ENCODE assay signal across 18 cellular contexts in genomic region chr1:199079994-199080393, GRCh38.
DNase-seq lines count a peak whose midpoint lies in the region; ATAC-seq, FAIRE-seq and TF ChIP-seq lines count a peak whose summit lies in the region.
"Had no signal": no experiment of that assay in that cellular context is flagged by ENCODE, and none has a peak within 500 bp of the region (broad histone marks: within the 10 kb centered on the region; RNA-seq: fewer than 3 reads in every experiment).

No MANE protein-coding gene starts in this region.

- no peaks in the 10 kb centered on the region for H3K27me3 Mint-ChIP-seq in WTC11 (ENCODE audit: low read depth)
- H3K27me3 Mint-ChIP-seq: CD4-positive, alpha-beta T cell had no signal

- H3K4me2 ChIP-seq in HepG2 (ENCODE audit: low read depth, low read length) (no peak overlapping the region), K562 (ENCODE audit: insufficient read depth, low read length) (no peak overlapping the region)
- H3K4me2 ChIP-seq: BLaER1 treated with 17β-estradiol and CSF1 and Interleukin-3, amounts not matched to agents 10 nM and 100 nM had no signal

- H3K27ac ChIP-seq in HepG2 (ENCODE audit: extremely low read length, insufficient read depth, low read length) (no peak overlapping the region), right lobe of liver (no peak overlapping the region), K562 (ENCODE audit: extremely low read depth, low read depth, low read length) (no peak overlapping the region), layer of hippocampus (ENCODE audit: low read depth, low read length) (peak overlapping the region; percentile 43), A673 (ENCODE audit: low read depth, low read length, poor library complexity, severe bottlenecking) (no peak overlapping the region)
- H3K27ac ChIP-seq: 22Rv1; BLaER1 treated with 17β-estradiol and CSF1 and Interleukin-3, amounts not matched to agents 10 nM and 100 nM; GM23248 had no signal

- no peaks in the 10 kb centered on the region for H3K4me1 ChIP-seq in HepG2 (ENCODE audit: insufficient read depth, low read length)
- H3K4me1 ChIP-seq in right lobe of liver: no peaks in the 10 kb centered on the region
- H3K4me1 ChIP-seq in K562 (replicated peaks in 1 of 2; ENCODE audit: control insufficient read depth in 2 of 2, insufficient read depth in 2 of 2, low read length in 2 of 2): no peaks in the 10 kb centered on the region
- H3K4me1 ChIP-seq in A673 (ENCODE audit: insufficient read depth, low read length, poor library complexity, severe bottlenecking): peaks cover 5% of the 10 kb centered on the region

- FAIRE-seq in HepG2 (lab: Jason Lieb, UNC) (no peak), K562 (lab: Jason Lieb, UNC) (no peak)
- FAIRE-seq: GM12878, H54 had no signal

- H3K36me3 ChIP-seq in HepG2 (replicated peaks in 1 of 2; ENCODE audit: control insufficient read depth in 1 of 2, insufficient read depth in 2 of 2, low read length in 2 of 2): no peaks in the 10 kb centered on the region
- H3K36me3 ChIP-seq in right lobe of liver: no peaks in the 10 kb centered on the region
- no peaks in the 10 kb centered on the region for H3K36me3 ChIP-seq in K562 (ENCODE audit: control insufficient read depth, insufficient read depth, low read length)
- no peaks in the 10 kb centered on the region for H3K36me3 ChIP-seq in A673 (ENCODE audit: insufficient read depth, low read length, poor library complexity, severe bottlenecking)
- H3K36me3 ChIP-seq: BLaER1 treated with 17β-estradiol and CSF1 and Interleukin-3, amounts not matched to agents 10 nM and 100 nM had no signal

- no peak for ATAC-seq in HepG2
- ATAC-seq in right lobe of liver: no peak
- ATAC-seq in K562: no peak
- no peak for ATAC-seq in HG02970 (IDR thresholded peaks at IDR 0.05; ENCODE audit: low FRiP score, unreplicated experiment)
- no peak for ATAC-seq in WTC11
- no peak for ATAC-seq in left ventricle myocardium superior
- ATAC-seq: HCT116 had no signal

- in situ Hi-C loops in HepG2 (cut with HindIII; ENCODE audit: extremely low pct_ligation_motif_present, low pct_unique_long_range_greater_than_20kb) (no loop called here), K562 (cut with MboI) (no loop called here)

- H3K4me1 Mint-ChIP-seq in WTC11: no peaks in the 10 kb centered on the region

- H3K9me3 ChIP-seq in HepG2 (ENCODE audit: low read length) (no peaks in the 10 kb centered on the region), right lobe of liver (no peaks in the 10 kb centered on the region), K562 (replicated peaks; ENCODE audit: control insufficient read depth, insufficient read depth, low read depth, low read length) (no peaks in the 10 kb centered on the region), A673 (ENCODE audit: low read depth, low read length, poor library complexity, severe bottlenecking) (no peaks in the 10 kb centered on the region)
- H3K9me3 ChIP-seq: BLaER1 treated with 17β-estradiol and CSF1 and Interleukin-3, amounts not matched to agents 10 nM and 100 nM had no signal

- 0% methylated on average over 1 of the region's 1 CpG for WGBS in HepG2 (ENCODE audit: low lambda C conversion rate)
- 62% methylated on average over 1 of the region's 1 CpG for WGBS in right lobe of liver (ENCODE audit: insufficient coverage, low coverage, low lambda C conversion rate, missing lambda C conversion rate)
- WGBS in K562 (ENCODE audit: insufficient coverage, low coverage, missing lambda C conversion rate): 0% methylated on average over 1 of the region's 1 CpG

- intact Hi-C loops in HepG2 (cut with micrococcal nuclease; ENCODE audit: unreplicated experiment) (no loop called here), right lobe of liver (cut with DNase I) (no loop called here), K562 (cut with micrococcal nuclease) (no loop called here), left ventricle myocardium superior (cut with micrococcal nuclease) (no loop called here), A673 (cut with micrococcal nuclease; ENCODE audit: unreplicated experiment) (no loop called here)

- H3K4me3 ChIP-seq in HepG2 (replicated peaks in 1 of 3; ENCODE audit: insufficient read depth in 1 of 3, low read depth in 2 of 3, low read length in 3 of 3) (no peak overlapping the region), right lobe of liver (no peak overlapping the region), K562 (no peak overlapping the region), A673 (ENCODE audit: low read depth, low read length, poor library complexity, severe bottlenecking) (no peak overlapping the region)
- H3K4me3 ChIP-seq: BLaER1 treated with 17β-estradiol and CSF1 and Interleukin-3, amounts not matched to agents 10 nM and 100 nM; GM12878; GM23248 had no signal

- CTCF ChIA-PET in HepG2 (lab: Yijun Ruan, JAX; ENCODE audit: low intra/inter-chr PET ratio, low total read pairs): no interaction called here
- CTCF ChIA-PET in K562 (lab: Yijun Ruan, JAX; ENCODE audit: low intra/inter-chr PET ratio): no interaction called here
- CTCF ChIA-PET in WTC11 (lab: Charles Lee): no interaction called here
- CTCF ChIA-PET in A673 (lab: Charles Lee): no interaction called here

- H3K9me1 ChIP-seq in K562 (ENCODE audit: control insufficient read depth, insufficient read depth, low read length): no peaks in the 10 kb centered on the region

- H4K20me1 ChIP-seq in HepG2 (ENCODE audit: insufficient read depth, low read length) (no peaks in the 10 kb centered on the region), K562 (replicated peaks; ENCODE audit: control insufficient read depth, insufficient read depth, low read length) (no peaks in the 10 kb centered on the region)
- H4K20me1 ChIP-seq: BLaER1 treated with 17β-estradiol and CSF1 and Interleukin-3, amounts not matched to agents 10 nM and 100 nM had no signal

- no peak overlapping the region for H2AFZ ChIP-seq in HepG2 (ENCODE audit: low read length)
- no peak overlapping the region for H2AFZ ChIP-seq in K562 (ENCODE audit: low read depth, low read length)
- H2AFZ ChIP-seq: GM23248 had no signal

- H3K9me3 Mint-ChIP-seq in WTC11: no peaks in the 10 kb centered on the region
- H3K9me3 Mint-ChIP-seq: CD4-positive, alpha-beta T cell had no signal

- no peak for TF ChIP-seq POLR2A in HepG2 (IDR thresholded peaks at IDR 0.05; ENCODE audit: insufficient read depth in 1 of 2, low read depth in 2 of 2, low read length in 2 of 2)
- TF ChIP-seq POLR2A in right lobe of liver (IDR thresholded peaks at IDR 0.05): no peak
- TF ChIP-seq POLR2A in K562 (conservative IDR thresholded peaks at IDR 0.05): no peak

- DNase-seq in HepG2 (ENCODE audit: low spot score) (no peak), right lobe of liver (no peak), K562 (ENCODE audit: extremely low read depth in 1 of 4, low spot score in 3 of 4) (no peak), WTC11 (ENCODE audit: low spot score) (no peak), left ventricle myocardium superior (no peak), A673 (ENCODE audit: low spot score) (no peak)
- DNase-seq: ACHN; Calu3; CD4-positive, alpha-beta T cell; DMS 273 treated with DMSO at 0.1 percent for 48 hours; GM23248 had no signal

- POLR2A ChIA-PET in HepG2 (lab: Yijun Ruan, JAX): no interaction called here
- POLR2A ChIA-PET in K562 (lab: Yijun Ruan, JAX): no interaction called here
- POLR2A ChIA-PET in WTC11 (lab: Charles Lee): no interaction called here
- POLR2A ChIA-PET in A673 (lab: Charles Lee; ENCODE audit: low non-redundant PET): no interaction called here

- H3K9ac ChIP-seq in HepG2 (ENCODE audit: insufficient read depth, low read depth, low read length): no peak overlapping the region
- no peak overlapping the region for H3K9ac ChIP-seq in K562 (ENCODE audit: insufficient read depth in 1 of 2, low read depth in 2 of 2, low read length in 2 of 2)
- H3K9ac ChIP-seq: BLaER1 treated with 17β-estradiol and CSF1 and Interleukin-3, amounts not matched to agents 10 nM and 100 nM; GM23248 had no signal

- no peaks in the 10 kb centered on the region for H3K36me3 Mint-ChIP-seq in WTC11

- H3K27me3 ChIP-seq in HepG2 (ENCODE audit: control insufficient read depth in 1 of 2, insufficient read depth in 2 of 2, low read length in 2 of 2): no peaks in the 10 kb centered on the region; a peak in 1 of 5 replicates
- no peaks in the 10 kb centered on the region for H3K27me3 ChIP-seq in right lobe of liver
- no peaks in the 10 kb centered on the region for H3K27me3 ChIP-seq in K562 (ENCODE audit: control insufficient read depth in 2 of 2, insufficient read depth in 2 of 2, low read length in 2 of 2)
- H3K27me3 ChIP-seq in layer of hippocampus (ENCODE audit: control insufficient read depth, insufficient read depth, low read length): no peaks in the 10 kb centered on the region
- no peaks in the 10 kb centered on the region for H3K27me3 ChIP-seq in A673 (replicated peaks; ENCODE audit: insufficient read depth, low read depth, low read length, poor library complexity)
- H3K27me3 ChIP-seq: BLaER1 treated with 17β-estradiol and CSF1 and Interleukin-3, amounts not matched to agents 10 nM and 100 nM had no signal

- BruUV-seq in HepG2 (replicated peaks; lab: Mats Ljungman, UMichigan) (no TSS peak), K562 (replicated peaks; lab: Mats Ljungman, UMichigan) (no TSS peak), A673 (replicated peaks; lab: Mats Ljungman, UMichigan) (no TSS peak)

- no peak for TF ChIP-seq RAD21 in HepG2 (CRISPR knock-in tag; IDR thresholded peaks at IDR 0.05)
- no peak for TF ChIP-seq RAD21 in K562 (CRISPR knock-in tag; conservative IDR thresholded peaks at IDR 0.05 in 1 of 2, IDR thresholded peaks at IDR 0.05 in 1 of 2)

- H3K79me2 ChIP-seq in HepG2 (ENCODE audit: insufficient read depth, low read length) (no peaks in the 10 kb centered on the region), K562 (ENCODE audit: control insufficient read depth, insufficient read depth, low read length) (no peaks in the 10 kb centered on the region)

- H3K4me3 Mint-ChIP-seq in WTC11: no peak overlapping the region
- H3K4me3 Mint-ChIP-seq: CD4-positive, alpha-beta T cell had no signal

- TF ChIP-seq EP300 in HepG2 (IDR thresholded peaks at IDR 0.05; ENCODE audit: low read depth in 2 of 2, low read length in 2 of 2) (no peak), HepG2 (CRISPR knock-in tag; IDR thresholded peaks at IDR 0.05; ENCODE audit: borderline replicate concordance) (no peak), K562 (IDR thresholded peaks at IDR 0.05; ENCODE audit: low read length) (no peak)

- H3K27ac Mint-ChIP-seq in WTC11: no peak overlapping the region
- H3K27ac Mint-ChIP-seq: CD4-positive, alpha-beta T cell had no signal

- no peak for TF ChIP-seq CTCF in HepG2 (CRISPR knock-in tag; IDR thresholded peaks at IDR 0.05)
- TF ChIP-seq CTCF in right lobe of liver (IDR thresholded peaks at IDR 0.05): no peak
- no peak for TF ChIP-seq CTCF in K562 (IDR thresholded peaks at IDR 0.05 in 2 of 3, conservative IDR thresholded peaks at IDR 0.05 in 1 of 3; ENCODE audit: insufficient read depth in 2 of 3, low read depth in 1 of 3, low read length in 3 of 3)
- no peak for TF ChIP-seq CTCF in WTC11 (IDR thresholded peaks at IDR 0.05)
- no peak for TF ChIP-seq CTCF in A673 (conservative IDR thresholded peaks at IDR 0.05; ENCODE audit: low read depth, low read length)

TF ChIP-seq in K562, 482 proteins besides CTCF, POLR2A, EP300 and RAD21 (continues in another document):
- 0 out of 2 replicates have a peak, but pooled peaks have one; percentile 10 for TF ChIP-seq C11orf30 (IDR thresholded peaks at IDR 0.05; ENCODE audit: low read depth)

Comparison
In these comparisons a context has a peak if more than half of its experiments do, and no peak if none do; other contexts are left out.
1. Of the 241 proteins assayed by ChIP-seq in both HepG2 and K562: peak only in HepG2: MAFK; only in K562: none; in both: MAFF; in neither: 239.